In the genomic region with DNA sequence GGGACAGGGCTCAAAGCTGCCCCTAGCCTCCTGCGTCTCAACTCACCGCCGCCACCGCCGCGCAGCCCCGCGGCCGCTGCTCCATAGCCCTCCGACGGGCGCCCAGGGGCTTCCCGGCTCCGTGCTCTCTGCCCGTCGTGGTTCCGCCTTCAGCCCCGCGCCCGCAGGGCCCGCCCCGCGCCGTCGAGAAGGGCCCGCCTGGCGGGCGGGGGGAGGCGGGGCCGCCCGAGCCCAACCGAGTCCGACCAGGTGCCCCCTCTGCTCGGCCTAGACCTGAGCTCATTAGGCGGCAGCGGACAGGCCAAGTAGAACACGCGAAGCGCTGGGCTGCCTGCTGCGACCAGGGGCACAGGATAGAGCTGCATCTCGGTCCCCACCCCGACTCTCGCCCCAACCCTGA, we compare ENCODE assay signal across 8 cellular contexts. TPM values are rescaled to one million over a fixed set of nuclear protein-coding genes. Genes with fewer than 3 reads are reported as not detected.
DNase-seq lines count a peak whose midpoint lies in the region; ATAC-seq and TF ChIP-seq lines count a peak whose summit lies in the region.

TSS of gene TNFRSF25 (minus strand) at position 151 of the 400 bp plus-strand sequence. CDS start at position 85, 66 bp downstream.

- H3K27ac Mint-ChIP-seq in endodermal cell: no peak within 1 kb of the TSS

- H3K9me3 Mint-ChIP-seq in endodermal cell: no peaks in the 10 kb centered on the region

- H3K4me1 Mint-ChIP-seq in endodermal cell: peaks cover 2% of the 10 kb centered on the region

- H2AFZ ChIP-seq in HCT116 (ENCODE audit: low read depth, low read length, poor library complexity, severe bottlenecking): no peak within 1 kb of the TSS

- WGBS in endodermal cell (ENCODE audit: insufficient coverage in 1 of 2, insufficient read length in 1 of 2), 2 experiments: 55 to 78% methylated on average over 17 to 43 of the region's 43 CpGs

- peaks cover 16% of the 10 kb centered on the region for H3K27me3 Mint-ChIP-seq in endodermal cell (ENCODE audit: insufficient read depth)

- H3K4me3 Mint-ChIP-seq in endodermal cell: no peak within 1 kb of the TSS

- H3K27ac ChIP-seq in HCT116 (ENCODE audit: low read depth, low read length) (no peak within 1 kb of the TSS; the same call in 1 of the 2 replicates), endodermal cell (ENCODE audit: low read depth, low read length) (no peak within 1 kb of the TSS)

- H3K36me3 Mint-ChIP-seq in endodermal cell (ENCODE audit: low read depth): peaks cover 49% of the 10 kb centered on the region

- TF ChIP-seq POLR2A in HCT116 (IDR thresholded peaks at IDR 0.05; ENCODE audit: borderline replicate concordance, extremely low read depth, insufficient read depth, insufficient read length): no peak

- no peaks in the 10 kb centered on the region for H3K9me3 ChIP-seq in HCT116 (ENCODE audit: control insufficient read depth in 1 of 2, insufficient read depth in 1 of 2, low read depth in 1 of 2, low read length in 2 of 2)
- no peaks in the 10 kb centered on the region for H3K9me3 ChIP-seq in endodermal cell (ENCODE audit: control insufficient read depth, low read length)

- CTCF ChIA-PET in HCT116 (lab: Charles Lee): interaction anchor here (1.5 kb wide), 1 partner anchor 23 kb away, joined by 3 read pairs; no protein-coding TSS in a partner anchor
- CTCF ChIA-PET in activated CD8-positive, alpha-beta memory T cell treated with anti-CD3 and anti-CD28 coated beads for 36 hours (lab: Charles Lee): interaction anchor here (1.1 to 1.5 kb wide), 5 partner anchors 10 to 219 kb away, joined by 3 to 6 read pairs (median 3); no protein-coding TSS in a partner anchor

- no peaks in the 10 kb centered on the region for H3K79me2 ChIP-seq in HCT116 (ENCODE audit: insufficient read depth, low read length)

- DNase-seq in HCT116 (ENCODE audit: low read depth, low spot score) (no peak), endodermal cell (peak; percentile 80), retina (no peak), hepatic stellate cell (ENCODE audit: low spot score) (no peak), NCI-H2171 treated with DMSO at 0.1 percent for 48 hours (lab: John Stamatoyannopoulos, UW) (no peak)
- peak; percentile 68 for DNase-seq in stimulated activated CD4-positive, alpha-beta T cell treated with anti-CD3 and anti-CD28 coated beads, Interleukin-12 subunit alpha, Interleukin-12 subunit beta, amount 100 ng/mL, for 4 hours

- no peak within 1 kb of the TSS for H3K4me3 ChIP-seq in HCT116 (replicated peaks in 1 of 2; ENCODE audit: low read depth in 1 of 2, low read length in 2 of 2)
- H3K4me3 ChIP-seq in endodermal cell (ENCODE audit: low read length): no peak within 1 kb of the TSS

- H3K9ac ChIP-seq in HCT116 (ENCODE audit: low read length) (no peak within 1 kb of the TSS), endodermal cell (ENCODE audit: extremely low read depth, low read length, poor library complexity, severe bottlenecking) (no peak within 1 kb of the TSS)

- RAD21 ChIA-PET in HCT116 (lab: Charles Lee; ENCODE audit: low non-redundant PET in 1 of 2, low total read pairs in 2 of 2, uncharacterized antibody in 2 of 2, unreplicated experiment in 2 of 2): no interaction called here

- H3K4me1 ChIP-seq in HCT116 (ENCODE audit: control insufficient read depth in 1 of 2, insufficient read depth in 2 of 2, low read length in 2 of 2) (peaks cover 6 to 14% of the 10 kb centered on the region in 2 experiments), endodermal cell (ENCODE audit: control insufficient read depth, insufficient read depth, low read length) (no peaks in the 10 kb centered on the region)

- no peak for TF ChIP-seq RAD21 in HCT116 (IDR thresholded peaks at IDR 0.05; ENCODE audit: low read depth)

- H3K27me3 ChIP-seq in HCT116 (ENCODE audit: insufficient read depth, low read length) (no peaks in the 10 kb centered on the region), endodermal cell (ENCODE audit: control insufficient read depth, insufficient read depth, low read length, poor library complexity, severe bottlenecking) (no peaks in the 10 kb centered on the region)

- no peaks in the 10 kb centered on the region for H4K20me1 ChIP-seq in HCT116 (ENCODE audit: insufficient read depth)

- BruUV-seq in HCT116 (replicated peaks; lab: Mats Ljungman, UMichigan): no TSS peak

- ATAC-seq in HCT116 (no peak), GM19351 (IDR thresholded peaks at IDR 0.05; ENCODE audit: unreplicated experiment) (no peak)

- H3K4me2 ChIP-seq in HCT116 (ENCODE audit: low read length): no peak within 1 kb of the TSS

- no peaks in the 10 kb centered on the region for H3K9me2 ChIP-seq in HCT116 (ENCODE audit: insufficient read depth)

- TF ChIP-seq CTCF in HCT116 (IDR thresholded peaks at IDR 0.05 in 2 of 3, conservative IDR thresholded peaks at IDR 0.05 in 1 of 3; ENCODE audit: borderline replicate concordance in 1 of 3, insufficient read depth in 1 of 3, low read depth in 2 of 3, low read length in 2 of 3) (no peak), endodermal cell (conservative IDR thresholded peaks at IDR 0.05) (no peak)

- peaks cover 13 to 17% of the 10 kb centered on the region in 2 experiments; a peak in 2 of 4 replicates for H3K36me3 ChIP-seq in HCT116 (ENCODE audit: control insufficient read depth in 1 of 2, insufficient read depth in 2 of 2, low read length in 2 of 2)
- peaks cover 14% of the 10 kb centered on the region for H3K36me3 ChIP-seq in endodermal cell (ENCODE audit: control insufficient read depth, insufficient read depth, low read length)

- POLR2A ChIA-PET in HCT116 (lab: Charles Lee): no interaction called here
- POLR2A ChIA-PET in activated CD8-positive, alpha-beta memory T cell treated with anti-CD3 and anti-CD28 coated beads for 36 hours (lab: Charles Lee): no interaction called here

- intact Hi-C loops in HCT116 (cut with micrococcal nuclease): no loop called here

TF ChIP-seq in HCT116, 20 proteins besides CTCF, POLR2A, EP300 and RAD21 (continues in another document):
- TF ChIP-seq, protein P1, sequence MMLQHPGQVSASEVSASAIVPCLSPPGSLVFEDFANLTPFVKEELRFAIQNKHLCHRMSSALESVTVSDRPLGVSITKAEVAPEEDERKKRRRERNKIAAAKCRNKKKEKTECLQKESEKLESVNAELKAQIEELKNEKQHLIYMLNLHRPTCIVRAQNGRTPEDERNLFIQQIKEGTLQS (IDR thresholded peaks at IDR 0.05): no peak
- no peak for TF ChIP-seq FOSL1 (IDR thresholded peaks at IDR 0.05; ENCODE audit: low read depth)
- no peak for TF ChIP-seq EZH2phosphoT487 (IDR thresholded peaks at IDR 0.05; ENCODE audit: borderline replicate concordance)
- TF ChIP-seq REST (IDR thresholded peaks at IDR 0.05; ENCODE audit: low read depth): no peak
- TF ChIP-seq ZFX (IDR thresholded peaks at IDR 0.05): no peak
- TF ChIP-seq EZH2 (IDR thresholded peaks at IDR 0.05): no peak
- TF ChIP-seq SIN3A (IDR thresholded peaks at IDR 0.05; ENCODE audit: low read depth): no peak
- TF ChIP-seq SP1 (IDR thresholded peaks at IDR 0.05; ENCODE audit: low read depth): no peak
- TF ChIP-seq YY1 (IDR thresholded peaks at IDR 0.05; ENCODE audit: extremely low read depth, insufficient replicate concordance, low read depth, low read length): no peak
- TF ChIP-seq, protein P2, sequence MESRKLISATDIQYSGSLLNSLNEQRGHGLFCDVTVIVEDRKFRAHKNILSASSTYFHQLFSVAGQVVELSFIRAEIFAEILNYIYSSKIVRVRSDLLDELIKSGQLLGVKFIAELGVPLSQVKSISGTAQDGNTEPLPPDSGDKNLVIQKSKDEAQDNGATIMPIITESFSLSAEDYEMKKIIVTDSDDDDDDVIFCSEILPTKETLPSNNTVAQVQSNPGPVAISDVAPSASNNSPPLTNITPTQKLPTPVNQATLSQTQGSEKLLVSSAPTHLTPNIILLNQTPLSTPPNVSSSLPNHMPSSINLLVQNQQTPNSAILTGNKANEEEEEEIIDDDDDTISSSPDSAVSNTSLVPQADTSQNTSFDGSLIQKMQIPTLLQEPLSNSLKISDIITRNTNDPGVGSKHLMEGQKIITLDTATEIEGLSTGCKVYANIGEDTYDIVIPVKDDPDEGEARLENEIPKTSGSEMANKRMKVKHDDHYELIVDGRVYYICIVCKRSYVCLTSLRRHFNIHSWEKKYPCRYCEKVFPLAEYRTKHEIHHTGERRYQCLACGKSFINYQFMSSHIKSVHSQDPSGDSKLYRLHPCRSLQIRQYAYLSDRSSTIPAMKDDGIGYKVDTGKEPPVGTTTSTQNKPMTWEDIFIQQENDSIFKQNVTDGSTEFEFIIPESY (IDR thresholded peaks at IDR 0.05; ENCODE audit: extremely low read depth, insufficient replicate concordance, low read length): no peak
- TF ChIP-seq ZNF274 (IDR thresholded peaks at IDR 0.05; ENCODE audit: low read depth, low read length): no peak
- TF ChIP-seq CBX3 (IDR thresholded peaks at IDR 0.05; ENCODE audit: low read depth): no peak
- TF ChIP-seq ELF1 (IDR thresholded peaks at IDR 0.05; ENCODE audit: borderline replicate concordance, low read depth): no peak

RNA-seq across cellular contexts. Expression of gene TNFRSF25, which starts in this region (rescaled TPM):
- total RNA-seq in HCT116 (2021; ENCODE audit: unreplicated experiment): 27.5 TPM
- polyA plus RNA-seq in HCT116 (2012): 30.2 and 34.7 TPM in 2 replicates
- total RNA-seq in activated CD8-positive, alpha-beta memory T cell treated with anti-CD3 and anti-CD28 coated beads for 36 hours: 10 to 100 TPM; 89.9 to 91.3 TPM
- 10 to 100 TPM; 25.9 to 26.9 TPM for total RNA-seq in endodermal cell
- 39.9 TPM for polyA plus RNA-seq in endodermal cell (2013, experiment 1 of 2)
- 30.2 TPM for polyA plus RNA-seq in endodermal cell (2013, experiment 2 of 2)

Comparison
In these comparisons a context has a peak if more than half of its experiments do, and no peak if none do; other contexts are left out.
1. DNase-seq: peak in endodermal cell (single experiment) and stimulated activated CD4-positive, alpha-beta T cell treated with anti-CD3 and anti-CD28 coated beads, Interleukin-12 subunit alpha, Interleukin-12 subunit beta, amount 100 ng/mL, for 4 hours (single experiment); none in HCT116 (single experiment), retina (single experiment), hepatic stellate cell (single experiment) and NCI-H2171 treated with DMSO at 0.1 percent for 48 hours (single experiment).